Comparison of ENCODE assay signal across 1 cellular context in the genomic region with DNA sequence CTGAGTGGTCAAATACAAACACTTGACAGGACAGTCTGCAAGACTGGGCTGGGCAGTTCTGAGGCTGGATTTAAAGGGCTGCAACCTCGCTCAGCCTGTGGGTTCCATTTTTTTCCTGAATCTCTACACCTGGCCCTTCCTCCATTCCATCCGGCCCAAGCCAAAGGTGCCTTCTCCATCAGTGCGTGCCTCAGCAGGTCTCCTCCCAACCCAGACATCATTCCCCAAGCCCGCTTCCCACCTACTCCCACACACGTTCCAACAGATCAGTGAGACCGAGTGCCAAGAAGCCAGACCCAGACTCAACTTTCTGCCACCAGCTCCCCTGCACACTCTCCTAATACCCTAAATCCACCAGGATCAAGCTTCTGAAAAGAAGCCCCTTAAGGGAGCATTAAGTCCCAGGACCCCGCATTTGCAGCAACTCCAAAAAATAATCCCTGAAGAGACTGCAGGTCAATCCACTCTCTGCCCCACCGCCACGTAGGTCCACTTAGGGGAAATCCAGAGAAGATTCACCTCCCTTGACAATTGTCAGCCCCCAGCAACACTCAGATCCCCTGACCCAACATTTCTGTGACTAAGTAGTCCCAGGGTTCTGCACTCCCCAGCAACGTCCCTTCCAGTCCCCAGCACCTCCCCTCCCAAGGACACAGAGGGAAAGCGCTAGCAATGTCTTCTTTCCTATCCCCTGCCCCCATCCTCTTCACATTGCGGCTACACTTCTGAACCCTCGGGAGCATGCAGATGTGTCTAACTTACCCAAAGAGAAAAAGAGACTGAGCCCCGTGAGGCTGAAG.
TF ChIP-seq lines count a peak whose summit lies in the region.

No MANE protein-coding gene starts in this region.

TF ChIP-seq in SK-N-SH, 30 proteins besides CTCF, POLR2A, EP300 and RAD21 (continued from another document):
- TF ChIP-seq FOSL2 (IDR thresholded peaks at IDR 0.05; ENCODE audit: borderline replicate concordance, low read depth), result no peak
- TF ChIP-seq, protein P1, sequence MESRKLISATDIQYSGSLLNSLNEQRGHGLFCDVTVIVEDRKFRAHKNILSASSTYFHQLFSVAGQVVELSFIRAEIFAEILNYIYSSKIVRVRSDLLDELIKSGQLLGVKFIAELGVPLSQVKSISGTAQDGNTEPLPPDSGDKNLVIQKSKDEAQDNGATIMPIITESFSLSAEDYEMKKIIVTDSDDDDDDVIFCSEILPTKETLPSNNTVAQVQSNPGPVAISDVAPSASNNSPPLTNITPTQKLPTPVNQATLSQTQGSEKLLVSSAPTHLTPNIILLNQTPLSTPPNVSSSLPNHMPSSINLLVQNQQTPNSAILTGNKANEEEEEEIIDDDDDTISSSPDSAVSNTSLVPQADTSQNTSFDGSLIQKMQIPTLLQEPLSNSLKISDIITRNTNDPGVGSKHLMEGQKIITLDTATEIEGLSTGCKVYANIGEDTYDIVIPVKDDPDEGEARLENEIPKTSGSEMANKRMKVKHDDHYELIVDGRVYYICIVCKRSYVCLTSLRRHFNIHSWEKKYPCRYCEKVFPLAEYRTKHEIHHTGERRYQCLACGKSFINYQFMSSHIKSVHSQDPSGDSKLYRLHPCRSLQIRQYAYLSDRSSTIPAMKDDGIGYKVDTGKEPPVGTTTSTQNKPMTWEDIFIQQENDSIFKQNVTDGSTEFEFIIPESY (IDR thresholded peaks at IDR 0.05; ENCODE audit: borderline replicate concordance, low read depth), result no peak
- TF ChIP-seq GABPA (IDR thresholded peaks at IDR 0.05; ENCODE audit: low read depth), result no peak
- no peak for TF ChIP-seq CHD2 (IDR thresholded peaks at IDR 0.05; ENCODE audit: low read length, partially characterized antibody)
- TF ChIP-seq NFIC (IDR thresholded peaks at IDR 0.05; ENCODE audit: borderline replicate concordance), result no peak
- TF ChIP-seq, protein P2, sequence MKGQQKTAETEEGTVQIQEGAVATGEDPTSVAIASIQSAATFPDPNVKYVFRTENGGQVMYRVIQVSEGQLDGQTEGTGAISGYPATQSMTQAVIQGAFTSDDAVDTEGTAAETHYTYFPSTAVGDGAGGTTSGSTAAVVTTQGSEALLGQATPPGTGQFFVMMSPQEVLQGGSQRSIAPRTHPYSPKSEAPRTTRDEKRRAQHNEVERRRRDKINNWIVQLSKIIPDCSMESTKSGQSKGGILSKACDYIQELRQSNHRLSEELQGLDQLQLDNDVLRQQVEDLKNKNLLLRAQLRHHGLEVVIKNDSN (IDR thresholded peaks at IDR 0.05; ENCODE audit: borderline replicate concordance, low read depth), result no peak
- TF ChIP-seq, protein P3, sequence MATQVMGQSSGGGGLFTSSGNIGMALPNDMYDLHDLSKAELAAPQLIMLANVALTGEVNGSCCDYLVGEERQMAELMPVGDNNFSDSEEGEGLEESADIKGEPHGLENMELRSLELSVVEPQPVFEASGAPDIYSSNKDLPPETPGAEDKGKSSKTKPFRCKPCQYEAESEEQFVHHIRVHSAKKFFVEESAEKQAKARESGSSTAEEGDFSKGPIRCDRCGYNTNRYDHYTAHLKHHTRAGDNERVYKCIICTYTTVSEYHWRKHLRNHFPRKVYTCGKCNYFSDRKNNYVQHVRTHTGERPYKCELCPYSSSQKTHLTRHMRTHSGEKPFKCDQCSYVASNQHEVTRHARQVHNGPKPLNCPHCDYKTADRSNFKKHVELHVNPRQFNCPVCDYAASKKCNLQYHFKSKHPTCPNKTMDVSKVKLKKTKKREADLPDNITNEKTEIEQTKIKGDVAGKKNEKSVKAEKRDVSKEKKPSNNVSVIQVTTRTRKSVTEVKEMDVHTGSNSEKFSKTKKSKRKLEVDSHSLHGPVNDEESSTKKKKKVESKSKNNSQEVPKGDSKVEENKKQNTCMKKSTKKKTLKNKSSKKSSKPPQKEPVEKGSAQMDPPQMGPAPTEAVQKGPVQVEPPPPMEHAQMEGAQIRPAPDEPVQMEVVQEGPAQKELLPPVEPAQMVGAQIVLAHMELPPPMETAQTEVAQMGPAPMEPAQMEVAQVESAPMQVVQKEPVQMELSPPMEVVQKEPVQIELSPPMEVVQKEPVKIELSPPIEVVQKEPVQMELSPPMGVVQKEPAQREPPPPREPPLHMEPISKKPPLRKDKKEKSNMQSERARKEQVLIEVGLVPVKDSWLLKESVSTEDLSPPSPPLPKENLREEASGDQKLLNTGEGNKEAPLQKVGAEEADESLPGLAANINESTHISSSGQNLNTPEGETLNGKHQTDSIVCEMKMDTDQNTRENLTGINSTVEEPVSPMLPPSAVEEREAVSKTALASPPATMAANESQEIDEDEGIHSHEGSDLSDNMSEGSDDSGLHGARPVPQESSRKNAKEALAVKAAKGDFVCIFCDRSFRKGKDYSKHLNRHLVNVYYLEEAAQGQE (IDR thresholded peaks at IDR 0.05; ENCODE audit: low read depth, low read length), result no peak
- TF ChIP-seq TAF1 (IDR thresholded peaks at IDR 0.05; ENCODE audit: borderline replicate concordance, low read depth, low read length), result no peak
- no peak for TF ChIP-seq ELF1 (IDR thresholded peaks at IDR 0.05)
- no peak for TF ChIP-seq FOXM1 (IDR thresholded peaks at IDR 0.05; ENCODE audit: low read depth)
- TF ChIP-seq, protein P4, sequence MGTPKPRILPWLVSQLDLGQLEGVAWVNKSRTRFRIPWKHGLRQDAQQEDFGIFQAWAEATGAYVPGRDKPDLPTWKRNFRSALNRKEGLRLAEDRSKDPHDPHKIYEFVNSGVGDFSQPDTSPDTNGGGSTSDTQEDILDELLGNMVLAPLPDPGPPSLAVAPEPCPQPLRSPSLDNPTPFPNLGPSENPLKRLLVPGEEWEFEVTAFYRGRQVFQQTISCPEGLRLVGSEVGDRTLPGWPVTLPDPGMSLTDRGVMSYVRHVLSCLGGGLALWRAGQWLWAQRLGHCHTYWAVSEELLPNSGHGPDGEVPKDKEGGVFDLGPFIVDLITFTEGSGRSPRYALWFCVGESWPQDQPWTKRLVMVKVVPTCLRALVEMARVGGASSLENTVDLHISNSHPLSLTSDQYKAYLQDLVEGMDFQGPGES (IDR thresholded peaks at IDR 0.05; ENCODE audit: low read depth, low read length), result no peak
- TF ChIP-seq TEAD4 (IDR thresholded peaks at IDR 0.05; ENCODE audit: borderline replicate concordance, insufficient read depth), result no peak
